9 cellular contexts compared by ENCODE assay signal in the genomic region with DNA sequence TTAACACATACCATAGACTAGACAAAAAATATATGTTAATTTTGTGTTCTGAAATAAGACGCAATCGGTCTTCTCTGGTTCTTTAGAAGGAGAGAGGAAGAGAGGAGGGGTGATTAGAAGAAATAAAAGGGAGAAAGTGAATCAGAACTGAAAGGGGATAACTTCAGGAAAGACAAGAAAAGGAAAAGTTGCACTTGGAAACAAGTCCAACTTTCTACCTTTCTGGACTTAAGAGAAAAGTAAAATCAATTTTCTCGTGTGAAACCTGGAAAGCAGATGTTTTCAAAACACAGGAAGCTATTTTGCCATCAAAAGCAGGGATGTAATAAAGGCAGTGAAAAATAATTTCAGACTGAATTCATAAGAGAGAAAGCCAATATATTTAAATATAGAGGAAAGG. TPM values are rescaled to one million over a fixed set of nuclear protein-coding genes. Genes with fewer than 3 reads are reported as not detected.
A peak's percentile ranks its signal among the peaks of the same experiment; 100 is the strongest.
DNase-seq lines count a peak whose midpoint lies in the region; ATAC-seq and TF ChIP-seq lines count a peak whose summit lies in the region.
"Had no signal": no experiment of that assay in that cellular context is flagged by ENCODE, and none has a peak within 500 bp of the region (broad histone marks: within the 10 kb centered on the region; RNA-seq: fewer than 3 reads in every experiment).

No MANE protein-coding gene starts in this region.

- no peak for TF ChIP-seq CTCF in left ventricle myocardium inferior (IDR thresholded peaks at IDR 0.05; ENCODE audit: borderline replicate concordance)
- no peak for TF ChIP-seq CTCF in breast epithelium (IDR thresholded peaks at IDR 0.05)
- TF ChIP-seq CTCF in vagina (IDR thresholded peaks at IDR 0.05), result no peak

- TF ChIP-seq POLR2A in breast epithelium (IDR thresholded peaks at IDR 0.05), result no peak
- no peak for TF ChIP-seq POLR2A in vagina (IDR thresholded peaks at IDR 0.05)

- peaks cover 65% of the 10 kb centered on the region for H3K4me1 ChIP-seq in left ventricle myocardium inferior
- peaks cover 0 to 6% of the 10 kb centered on the region in 2 donors for H3K4me1 ChIP-seq in breast epithelium
- H3K4me1 ChIP-seq in mucosa of stomach (ENCODE audit: control insufficient read depth, insufficient read depth, low read length), result peaks cover 38% of the 10 kb centered on the region
- H3K4me1 ChIP-seq in vagina, result peaks cover 24% of the 10 kb centered on the region
- H3K4me1 ChIP-seq in neuronal stem cell (ENCODE audit: control insufficient read depth in 2 of 2, insufficient read depth in 1 of 2, low read depth in 1 of 2, low read length in 2 of 2), result peaks cover 25 to 31% of the 10 kb centered on the region in 2 donors

- H4K8ac ChIP-seq in neuronal stem cell (ENCODE audit: low read depth, low read length), result no peak overlapping the region

- no peak overlapping the region for H2AK5ac ChIP-seq in neuronal stem cell (ENCODE audit: low read depth, low read length)

- H3K36me3 ChIP-seq in left ventricle myocardium inferior (no peaks in the 10 kb centered on the region), breast epithelium (no peaks in the 10 kb centered on the region), mucosa of stomach (ENCODE audit: control insufficient read depth, insufficient read depth, low read length) (no peaks in the 10 kb centered on the region), vagina (no peaks in the 10 kb centered on the region), neuronal stem cell (replicated peaks in 1 of 2; ENCODE audit: control insufficient read depth in 2 of 2, insufficient read depth in 2 of 2, low read length in 2 of 2) (no peaks in the 10 kb centered on the region)
- H3K36me3 ChIP-seq: left lung had no signal

- no peak overlapping the region for H2BK5ac ChIP-seq in neuronal stem cell (ENCODE audit: low read length)

- no peak overlapping the region for H2AFZ ChIP-seq in neuronal stem cell (ENCODE audit: low read length)

- no peak overlapping the region for H4K91ac ChIP-seq in neuronal stem cell (ENCODE audit: low read depth, low read length, poor library complexity)

- H2BK12ac ChIP-seq in neuronal stem cell (ENCODE audit: low read length), result no peak overlapping the region

- no peak overlapping the region for H3K4ac ChIP-seq in neuronal stem cell (ENCODE audit: low read length)

- H2BK15ac ChIP-seq in neuronal stem cell (ENCODE audit: low read length), result no peak overlapping the region

- no peak for ATAC-seq in Right ventricle myocardium inferior

- H3K18ac ChIP-seq in neuronal stem cell (ENCODE audit: low read length), result no peak overlapping the region

- peak overlapping the region; percentile 89 for H3K4me3 ChIP-seq in left ventricle myocardium inferior
- peak overlapping the region in 2 of 3 donors; percentile 69 to 75 for H3K4me3 ChIP-seq in breast epithelium
- H3K4me3 ChIP-seq in mucosa of stomach (ENCODE audit: low read length), result no peak overlapping the region
- peak overlapping the region in 1 of 2 donors; percentile 54 for H3K4me3 ChIP-seq in vagina
- H3K4me3 ChIP-seq in neuronal stem cell (ENCODE audit: low read length in 2 of 2), result peak overlapping the region in 1 of 2 donors; percentile 58

- no peak overlapping the region for H3K23ac ChIP-seq in neuronal stem cell (ENCODE audit: low read depth, low read length, poor library complexity)

- H3K27ac ChIP-seq in left ventricle myocardium inferior (replicated peaks), result peak overlapping the region; percentile 97
- H3K27ac ChIP-seq in breast epithelium, result no peak overlapping the region
- peak overlapping the region; percentile 93 for H3K27ac ChIP-seq in vagina
- H3K27ac ChIP-seq in neuronal stem cell (replicated peaks; ENCODE audit: low read length), result no peak overlapping the region

- intact Hi-C loops in left ventricle myocardium inferior (cut with micrococcal nuclease), result loop anchor here (10.0 kb wide), 1 partner anchor 225 kb away; no protein-coding TSS in a partner anchor
- intact Hi-C loops in Right ventricle myocardium inferior (cut with DNase I), result loop anchor here (5.0 kb wide), 3 partner anchors 72 to 212 kb away; no protein-coding TSS in a partner anchor
- intact Hi-C loops in breast epithelium (cut with DNase I; ENCODE audit: low total_unique reads), result no loop called here
- intact Hi-C loops in vagina (cut with DNase I), result no loop called here

- no peaks in the 10 kb centered on the region for H3K9me3 ChIP-seq in left ventricle myocardium inferior (replicated peaks)
- H3K9me3 ChIP-seq in breast epithelium, result no peaks in the 10 kb centered on the region
- H3K9me3 ChIP-seq in mucosa of stomach (ENCODE audit: control insufficient read depth, low read length), result no peaks in the 10 kb centered on the region
- no peaks in the 10 kb centered on the region for H3K9me3 ChIP-seq in vagina
- no peaks in the 10 kb centered on the region for H3K9me3 ChIP-seq in neuronal stem cell (replicated peaks in 1 of 2; ENCODE audit: control insufficient read depth in 2 of 2, insufficient read depth in 1 of 2, low read depth in 1 of 2, low read length in 2 of 2)
- H3K9me3 ChIP-seq: left lung had no signal

- H3K27me3 ChIP-seq in left ventricle myocardium inferior (ENCODE audit: low read depth) (peaks cover 26% of the 10 kb centered on the region), breast epithelium (peaks cover 0 to 34% of the 10 kb centered on the region in 2 donors), mucosa of stomach (ENCODE audit: control insufficient read depth, insufficient read depth, low read length) (peaks cover 39% of the 10 kb centered on the region), vagina (no peaks in the 10 kb centered on the region), neuronal stem cell (ENCODE audit: control insufficient read depth in 3 of 3, insufficient read depth in 3 of 3, low read depth in 1 of 3, low read length in 3 of 3) (peaks cover 0 to 50% (median 18%) of the 10 kb centered on the region in 3 experiments)

- no peak for DNase-seq in left ventricle myocardium inferior
- no peak for DNase-seq in Right ventricle myocardium inferior (ENCODE audit: missing footprints)
- DNase-seq in breast epithelium (ENCODE audit: low spot score in 2 of 2), result no peak
- DNase-seq in vagina (ENCODE audit: extremely low spot score in 2 of 2), result no peak
- DNase-seq in globus pallidus (ENCODE audit: low spot score), result no peak
- DNase-seq in neuronal stem cell (ENCODE audit: low spot score), result no peak
- DNase-seq in stimulated activated CD4-positive, alpha-beta T cell treated with anti-CD3 and anti-CD28 coated beads, Interleukin-15, amount 100 ng/mL, for 24 hours, result no peak
- DNase-seq: left lung had no signal

- no peak overlapping the region for H2BK120ac ChIP-seq in neuronal stem cell (ENCODE audit: low read depth, low read length)

- H3K9ac ChIP-seq in mucosa of stomach (ENCODE audit: low read length) (peak overlapping the region; percentile 35), neuronal stem cell (ENCODE audit: low read depth, low read length, poor library complexity) (no peak overlapping the region)

- WGBS in neuronal stem cell (ENCODE audit: extremely low coverage in 2 of 2, insufficient read length in 2 of 2, insufficient replicate concordance in 1 of 2), 2 donors, result no CpG with 5 or more reads among the region's 3 CpGs

- H3K79me1 ChIP-seq in neuronal stem cell (ENCODE audit: low read depth, low read length), result no peaks in the 10 kb centered on the region

- H3K4me2 ChIP-seq in neuronal stem cell (ENCODE audit: insufficient read depth, low read length, poor library complexity, severe bottlenecking), result no peak overlapping the region

- no peak overlapping the region for H3K14ac ChIP-seq in neuronal stem cell (ENCODE audit: low read length)

RNA-seq across cellular contexts. Expression of a gene that starts 11.9 kb away (rescaled TPM):
- total RNA-seq in left ventricle myocardium inferior, result 9.6 TPM
- 8.4 TPM for total RNA-seq in Right ventricle myocardium inferior
- 10 to 100 TPM; 10.8 to 36.0 (median 11.8) TPM for total RNA-seq in breast epithelium
- 28.0 TPM for total RNA-seq in vagina
- 1.8 TPM for polyA plus RNA-seq in neuronal stem cell (2013, experiment 1 of 2)
- 2.1 TPM for polyA plus RNA-seq in neuronal stem cell (2013, experiment 2 of 2)

Comparison
In these comparisons a context has a peak if more than half of its experiments do, and no peak if none do; other contexts are left out.
1. H3K27ac ChIP-seq: peak in left ventricle myocardium inferior (single experiment) and vagina (single experiment); none in breast epithelium (0 of 2) and neuronal stem cell (single experiment).
2. intact Hi-C loops: an anchor here in left ventricle myocardium inferior (10.0 kb wide) and Right ventricle myocardium inferior (5.0 kb wide); none called in breast epithelium and vagina.